In the genomic region with DNA sequence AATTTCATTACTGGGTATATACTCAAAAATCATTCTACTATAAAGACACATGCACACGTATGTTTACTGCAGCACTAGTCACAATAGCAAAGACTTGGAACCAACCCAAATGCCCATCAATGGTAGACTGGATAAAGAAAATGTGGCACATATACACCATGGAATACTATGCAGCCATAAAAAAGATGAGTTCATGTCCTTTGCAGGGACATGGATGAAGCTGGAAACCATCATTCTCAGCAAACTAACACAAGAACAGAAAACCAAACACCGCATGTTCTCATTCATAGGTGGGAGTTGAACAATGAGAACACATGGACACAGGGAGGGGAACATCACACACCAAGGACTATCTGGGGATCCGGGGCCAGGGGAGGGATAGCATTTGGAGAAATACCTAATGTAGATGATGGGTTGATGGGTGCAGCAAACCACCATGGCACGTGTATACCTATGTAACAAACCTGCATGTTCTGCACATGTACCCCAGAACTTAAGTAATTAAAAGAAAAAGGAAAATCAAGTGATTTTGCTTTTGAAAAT, we compare ENCODE assay signal across 1 cellular context.
TF ChIP-seq lines count a peak whose summit lies in the region.

No MANE protein-coding gene starts in this region.

TF ChIP-seq in HEK293, 187 proteins besides CTCF, POLR2A, EP300 and RAD21:
- TF ChIP-seq ZNF146 (tag by site-specific recombination; IDR thresholded peaks at IDR 0.05) = peak; percentile 91
